10 cellular contexts compared by ENCODE assay signal in genomic region chr12:75509621-75510020, GRCh38. TPM values are rescaled to one million over a fixed set of nuclear protein-coding genes. Genes with fewer than 3 reads are reported as not detected.
DNase-seq lines count a peak whose midpoint lies in the region; TF ChIP-seq lines count a peak whose summit lies in the region.
"Had no signal": no experiment of that assay in that cellular context is flagged by ENCODE, and none has a peak within 500 bp of the region (broad histone marks: within the 10 kb centered on the region; RNA-seq: fewer than 3 reads in every experiment).

No MANE protein-coding gene starts in this region.

- peaks cover 22% of the 10 kb centered on the region for H3K4me1 ChIP-seq in OCI-LY7 (ENCODE audit: insufficient read depth, low read length, poor library complexity, severe bottlenecking)

- no peak overlapping the region for H2AFZ ChIP-seq in OCI-LY7 (ENCODE audit: low read length)

- intact Hi-C loops in OCI-LY7 (cut with micrococcal nuclease; ENCODE audit: unreplicated experiment), result loop anchor here (2.0 to 10.0 kb wide), 6 partner anchors 29 to 1255 kb away; partner anchors contain the start of genes CAPS2, GLIPR1, GLIPR1L1 and NAP1L1

- POLR2A ChIA-PET in OCI-LY7 (lab: Charles Lee), result interaction anchor here (0.6 to 1.8 kb wide), 8 partner anchors 7 to 643 kb away, joined by 3 to 8 read pairs (median 3); no protein-coding TSS in a partner anchor

- peaks cover 9% of the 10 kb centered on the region; the same call in 1 of the 2 replicates for H3K9me3 ChIP-seq in OCI-LY7 (ENCODE audit: low read length)

- H3K27ac Mint-ChIP-seq in activated T-cell treated with anti-CD3 and anti-CD28 coated beads, Interleukin-2, amount 50 U/mL, for 24 hours, result peak overlapping the region; percentile 99
- H3K27ac Mint-ChIP-seq in endothelial cell (ENCODE audit: unreplicated experiment) (peak overlapping the region; percentile 99), progenitor cell of endocrine pancreas (peak overlapping the region; percentile 37)

- CTCF ChIA-PET in OCI-LY7 (lab: Charles Lee; ENCODE audit: unreplicated experiment), result no interaction called here

- peaks cover 42% of the 10 kb centered on the region for H3K4me1 Mint-ChIP-seq in activated T-cell treated with anti-CD3 and anti-CD28 coated beads, Interleukin-2, amount 50 U/mL, for 24 hours (ENCODE audit: low read depth)
- H3K4me1 Mint-ChIP-seq in endothelial cell (ENCODE audit: unreplicated experiment) (peaks cover 18% of the 10 kb centered on the region), progenitor cell of endocrine pancreas (ENCODE audit: low read depth) (peaks cover 29% of the 10 kb centered on the region)

- H3K36me3 ChIP-seq in OCI-LY7 (ENCODE audit: insufficient read depth, low read length), result peaks cover 38% of the 10 kb centered on the region

- H3K4me3 Mint-ChIP-seq in activated T-cell treated with anti-CD3 and anti-CD28 coated beads, Interleukin-2, amount 50 U/mL, for 24 hours, result peak overlapping the region; percentile 97
- H3K4me3 Mint-ChIP-seq in endothelial cell (ENCODE audit: unreplicated experiment), result peak overlapping the region; percentile 100
- peak overlapping the region; percentile 100 for H3K4me3 Mint-ChIP-seq in progenitor cell of endocrine pancreas (ENCODE audit: low read depth)

- TF ChIP-seq CTCF in OCI-LY7 (conservative IDR thresholded peaks at IDR 0.05; ENCODE audit: low read length), result no peak
- TF ChIP-seq CTCF in endothelial cell (IDR thresholded peaks at IDR 0.05; ENCODE audit: unreplicated experiment), result no peak
- no peak for TF ChIP-seq CTCF in progenitor cell of endocrine pancreas (IDR thresholded peaks at IDR 0.05; ENCODE audit: unreplicated experiment)
- no peak for TF ChIP-seq CTCF in GM13977 (IDR thresholded peaks at IDR 0.05; ENCODE audit: extremely low read depth, insufficient read depth, missing control alignments)

- H4K20me1 ChIP-seq in OCI-LY7 (ENCODE audit: insufficient read depth, low read length), result no peaks in the 10 kb centered on the region

- H3K79me2 ChIP-seq in OCI-LY7 (ENCODE audit: insufficient read depth, low read depth, low read length), result peaks cover 42% of the 10 kb centered on the region

- H3K36me3 Mint-ChIP-seq in activated T-cell treated with anti-CD3 and anti-CD28 coated beads, Interleukin-2, amount 50 U/mL, for 24 hours (ENCODE audit: low read depth), result peaks cover 62% of the 10 kb centered on the region
- H3K36me3 Mint-ChIP-seq in endothelial cell (ENCODE audit: low read depth, unreplicated experiment), result no peaks in the 10 kb centered on the region
- H3K36me3 Mint-ChIP-seq in progenitor cell of endocrine pancreas (ENCODE audit: insufficient read depth), result peaks cover 4% of the 10 kb centered on the region

- BruUV-seq in OCI-LY7 (replicated peaks; lab: Mats Ljungman, UMichigan), result no TSS peak

- no peaks in the 10 kb centered on the region for H3K27me3 Mint-ChIP-seq in activated T-cell treated with anti-CD3 and anti-CD28 coated beads, Interleukin-2, amount 50 U/mL, for 24 hours
- H3K27me3 Mint-ChIP-seq in endothelial cell (ENCODE audit: unreplicated experiment) (peaks cover 8% of the 10 kb centered on the region), progenitor cell of endocrine pancreas (no peaks in the 10 kb centered on the region)

- no peak for DNase-seq in activated T-cell treated with anti-CD3 and anti-CD28 coated beads, Interleukin-2, amount 50 U/mL, for 24 hours
- no peak for DNase-seq in activated T-cell treated with anti-CD3 and anti-CD28 coated beads for 4 hours
- DNase-seq in OCI-LY7 (ENCODE audit: low spot score), result no peak
- DNase-seq in endothelial cell (ENCODE audit: low spot score), result no peak
- DNase-seq in progenitor cell of endocrine pancreas (ENCODE audit: low spot score, unreplicated experiment), result no peak
- no peak for DNase-seq in GM13977 (ENCODE audit: low spot score)
- no peak for DNase-seq in pons (ENCODE audit: low spot score)
- DNase-seq in NCI-H187 (lab: John Stamatoyannopoulos, UW), result no peak
- DNase-seq: left cardiac atrium, NCI-H748 treated with DMSO at 0.1 percent for 48 hours had no signal

- peaks cover 3% of the 10 kb centered on the region for H3K9me3 Mint-ChIP-seq in activated T-cell treated with anti-CD3 and anti-CD28 coated beads, Interleukin-2, amount 50 U/mL, for 24 hours
- H3K9me3 Mint-ChIP-seq in endothelial cell (ENCODE audit: unreplicated experiment) (no peaks in the 10 kb centered on the region), progenitor cell of endocrine pancreas (ENCODE audit: low read depth) (no peaks in the 10 kb centered on the region)

- H3K27ac ChIP-seq in OCI-LY7 (ENCODE audit: low read depth, low read length, poor library complexity, severe bottlenecking), result no peak overlapping the region

- H3K9me2 ChIP-seq in OCI-LY7 (ENCODE audit: insufficient read depth, low read length), result no peaks in the 10 kb centered on the region

- in situ Hi-C loops in GM13977 (cut with MboI; ENCODE audit: low pct_unique_long_range_greater_than_20kb, low sequenced_read_pairs, unreplicated experiment), result loop anchor here (10.0 to 25.0 kb wide), 2 partner anchors 175 to 953 kb away; partner anchors contain the start of genes CAPS2 and GLIPR1L1

- peak overlapping the region; percentile 88 for H3K4me2 ChIP-seq in OCI-LY7 (ENCODE audit: low read length)

- peak overlapping the region; percentile 97 for H3K4me3 ChIP-seq in OCI-LY7 (ENCODE audit: low read depth, low read length, poor library complexity, severe bottlenecking)

RNA-seq across cellular contexts. Expression of gene KRR1, which starts 1.8 kb away (rescaled TPM):
- total RNA-seq in OCI-LY7 (2014; rRNA removed; shearing (Covaris generic)), result 27.6 and 44.0 TPM in 2 replicates
- total RNA-seq in OCI-LY7 (2022), result 78.0 and 81.7 TPM in 2 replicates
- 53.2 TPM for total RNA-seq in endothelial cell (ENCODE audit: unreplicated experiment)
- total RNA-seq in progenitor cell of endocrine pancreas, result 71.2 and 71.3 TPM in 2 replicates

RNA-seq across cellular contexts. Expression of gene GLIPR1, which starts 29.1 kb away (rescaled TPM):
- 2.8 and 3.4 TPM in 2 replicates for total RNA-seq in OCI-LY7 (2014; rRNA removed; shearing (Covaris generic))
- total RNA-seq in OCI-LY7 (2022) (3.3 and 4.6 TPM in 2 replicates), endothelial cell (ENCODE audit: unreplicated experiment) (0.38 TPM), progenitor cell of endocrine pancreas (0.22 and 0.33 TPM in 2 replicates)

Comparison
In these comparisons a context has a peak if more than half of its experiments do, and no peak if none do; other contexts are left out.
1. H3K27ac Mint-ChIP-seq: peak in every context shown above with its lines; median percentile 99 in activated T-cell treated with anti-CD3 and anti-CD28 coated beads, Interleukin-2, amount 50 U/mL, for 24 hours; 99 in endothelial cell; 37 in progenitor cell of endocrine pancreas.